1 cellular context compared by ENCODE assay signal in the genomic region with DNA sequence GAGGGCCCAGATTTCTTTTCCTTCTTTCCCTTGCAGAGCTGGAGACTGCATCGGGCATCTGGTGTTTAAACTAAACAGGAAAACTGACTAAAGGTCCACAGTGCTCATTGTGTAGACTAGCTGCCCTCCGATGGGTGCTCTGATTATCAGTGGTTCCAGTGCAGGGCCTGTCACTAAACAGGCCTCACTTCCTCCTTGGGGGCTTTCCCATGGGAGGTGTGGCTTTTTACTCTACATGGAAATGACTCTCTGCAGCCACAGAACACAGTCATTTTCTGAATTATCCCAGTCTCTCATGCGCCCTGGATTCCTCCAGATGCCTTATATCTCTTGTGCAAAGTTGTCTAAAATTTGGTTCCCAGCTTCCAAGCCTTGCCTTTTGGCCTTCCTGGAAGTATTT.
TF ChIP-seq lines count a peak whose summit lies in the region.

No MANE protein-coding gene starts in this region.

TF ChIP-seq in IMR-90, 13 proteins besides CTCF, POLR2A, EP300 and RAD21 (continued from another document):
- TF ChIP-seq MAFK (IDR thresholded peaks at IDR 0.05; ENCODE audit: low read depth, low read length), result no peak
- no peak for TF ChIP-seq NFE2L2 (IDR thresholded peaks at IDR 0.05; ENCODE audit: low read depth, low read length)
- no peak for TF ChIP-seq SMC3 (IDR thresholded peaks at IDR 0.05; ENCODE audit: low read depth, low read length)
- TF ChIP-seq BHLHE40 (IDR thresholded peaks at IDR 0.05; ENCODE audit: low read depth, low read length), result no peak
- TF ChIP-seq CEBPB (IDR thresholded peaks at IDR 0.05; ENCODE audit: low read depth, low read length), result no peak
- no peak for TF ChIP-seq CHD1 (IDR thresholded peaks at IDR 0.05; ENCODE audit: low read depth, low read length)
